Comparison of ENCODE assay signal across 24 cellular contexts in genomic region chr3:123637131-123637530, GRCh38. TPM values are rescaled to one million over a fixed set of nuclear protein-coding genes. Genes with fewer than 3 reads are reported as not detected.
A peak's percentile ranks its signal among the peaks of the same experiment; 100 is the strongest.
DNase-seq lines count a peak whose midpoint lies in the region; ATAC-seq and TF ChIP-seq lines count a peak whose summit lies in the region.
"Had no signal": no experiment of that assay in that cellular context is flagged by ENCODE, and none has a peak within 500 bp of the region (broad histone marks: within the 10 kb centered on the region; RNA-seq: fewer than 3 reads in every experiment).

No MANE protein-coding gene starts in this region.

- H3K9me3 ChIP-seq in suprapubic skin (no peaks in the 10 kb centered on the region), tibial nerve (no peaks in the 10 kb centered on the region)
- H3K9me3 ChIP-seq: BE2C, Caco-2, heart left ventricle, upper lobe of left lung had no signal

- peaks cover 19% of the 10 kb centered on the region for H3K36me3 ChIP-seq in suprapubic skin
- H3K36me3 ChIP-seq in tibial nerve = peaks cover 0 to 15% (median 0%) of the 10 kb centered on the region in 3 donors
- H3K36me3 ChIP-seq: BE2C had no signal

- DNase-seq in NCI-H82 (lab: John Stamatoyannopoulos, UW) (peak; percentile 34), NCI-H82 treated with DMSO at 0.1 percent for 48 hours (lab: John Stamatoyannopoulos, UW; ENCODE audit: unreplicated experiment) (no peak), foreskin keratinocyte (no peak), CD1c-positive myeloid dendritic cell (ENCODE audit: extremely low spot score) (no peak), suprapubic skin (ENCODE audit: low spot score in 2 of 2) (no peak), tibial nerve (ENCODE audit: low spot score in 2 of 2) (no peak), NCI-H446 treated with DMSO at 0.1 percent for 48 hours (lab: John Stamatoyannopoulos, UW) (no peak)
- DNase-seq: activated CD4-positive, alpha-beta T cell treated with anti-CD3 and anti-CD28 coated beads for 1 hour; activated naive CD4-positive, alpha-beta T cell treated with anti-CD3 and anti-CD28 coated beads for 36 hours; activated T-cell treated with anti-CD3 and anti-CD28 coated beads, Interleukin-2, amount 50 U/mL, for 24 hours; aorta; BE2C; DND-41; GM23248; heart left ventricle; kidney; NCI-H1105 treated with DMSO at 0.1 percent for 48 hours; Right ventricle myocardium superior; upper lobe of left lung had no signal

- TF ChIP-seq POLR2A in suprapubic skin (IDR thresholded peaks at IDR 0.05) = no peak
- no peak for TF ChIP-seq POLR2A in tibial nerve (IDR thresholded peaks at IDR 0.05)

- no peak for TF ChIP-seq EP300 in suprapubic skin (IDR thresholded peaks at IDR 0.05)
- no peak for TF ChIP-seq EP300 in tibial nerve (IDR thresholded peaks at IDR 0.05)

- H3K4me1 Mint-ChIP-seq in nephron = peaks cover 81% of the 10 kb centered on the region
- H3K4me1 Mint-ChIP-seq: stimulated activated memory B cell treated with anti-CD40 and anti-IgM and Interleukin-4, amounts not matched to agents 10 μg/mL and 1 μg/mL and 100 μg/mL, for 72 hours had no signal

- H3K27me3 ChIP-seq in foreskin keratinocyte = no peaks in the 10 kb centered on the region
- no peaks in the 10 kb centered on the region for H3K27me3 ChIP-seq in suprapubic skin
- no peaks in the 10 kb centered on the region for H3K27me3 ChIP-seq in tibial nerve
- H3K27me3 ChIP-seq: BE2C, heart left ventricle, upper lobe of left lung had no signal

- no peaks in the 10 kb centered on the region for H3K9me3 Mint-ChIP-seq in nephron
- H3K9me3 Mint-ChIP-seq: activated naive CD4-positive, alpha-beta T cell treated with anti-CD3 and anti-CD28 coated beads for 36 hours; activated T-cell treated with anti-CD3 and anti-CD28 coated beads, Interleukin-2, amount 50 U/mL, for 24 hours; natural killer cell treated with Interleukin-12 subunit alpha and Interleukin-12 subunit beta and Interleukin-15 and Interleukin-18, amount 100 ng/mL, for 72 hours; stimulated activated memory B cell treated with anti-CD40 and anti-IgM and Interleukin-4, amounts not matched to agents 10 μg/mL and 1 μg/mL and 100 μg/mL, for 72 hours had no signal

- H3K4me1 ChIP-seq in foreskin keratinocyte (peaks cover 8% of the 10 kb centered on the region), suprapubic skin (peaks cover 8% of the 10 kb centered on the region), tibial nerve (peaks cover 0 to 48% (median 2%) of the 10 kb centered on the region in 4 donors)
- H3K4me1 ChIP-seq: BE2C, parathyroid adenoma had no signal

- H3K27me3 Mint-ChIP-seq in nephron (ENCODE audit: low read depth) = no peaks in the 10 kb centered on the region
- H3K27me3 Mint-ChIP-seq: natural killer cell treated with Interleukin-12 subunit alpha and Interleukin-12 subunit beta and Interleukin-15 and Interleukin-18, amount 100 ng/mL, for 72 hours; stimulated activated memory B cell treated with anti-CD40 and anti-IgM and Interleukin-4, amounts not matched to agents 10 μg/mL and 1 μg/mL and 100 μg/mL, for 72 hours had no signal

- peak; percentile 65 for ATAC-seq in foreskin keratinocyte
- ATAC-seq: natural killer cell treated with Interleukin-12 subunit alpha and Interleukin-12 subunit beta and Interleukin-15 and Interleukin-18, amount 100 ng/mL, for 72 hours; stimulated activated memory B cell treated with anti-CD40 and anti-IgM and Interleukin-4, amounts not matched to agents 10 μg/mL and 1 μg/mL and 100 μg/mL, for 72 hours had no signal

- TF ChIP-seq CTCF in foreskin keratinocyte (conservative IDR thresholded peaks at IDR 0.05) (no peak), nephron (IDR thresholded peaks at IDR 0.05; ENCODE audit: unreplicated experiment in 3 of 3) (no peak), suprapubic skin (IDR thresholded peaks at IDR 0.05) (no peak), tibial nerve (IDR thresholded peaks at IDR 0.05) (no peak)

- H3K27ac Mint-ChIP-seq in nephron = peak overlapping the region; percentile 89 to 99 (median 96)
- H3K27ac Mint-ChIP-seq: activated naive CD4-positive, alpha-beta T cell treated with anti-CD3 and anti-CD28 coated beads for 36 hours; activated T-cell treated with anti-CD3 and anti-CD28 coated beads, Interleukin-2, amount 50 U/mL, for 24 hours; natural killer cell treated with Interleukin-12 subunit alpha and Interleukin-12 subunit beta and Interleukin-15 and Interleukin-18, amount 100 ng/mL, for 72 hours; stimulated activated memory B cell treated with anti-CD40 and anti-IgM and Interleukin-4, amounts not matched to agents 10 μg/mL and 1 μg/mL and 100 μg/mL, for 72 hours had no signal

- no peak overlapping the region for H3K4me3 ChIP-seq in suprapubic skin
- no peak overlapping the region for H3K4me3 ChIP-seq in tibial nerve
- H3K4me3 ChIP-seq: GM23248, heart left ventricle, upper lobe of left lung had no signal

- H3K27ac ChIP-seq in foreskin keratinocyte (no peak overlapping the region), suprapubic skin (no peak overlapping the region), tibial nerve (no peak overlapping the region)
- H3K27ac ChIP-seq: GM23248, parathyroid adenoma had no signal

- WGBS in suprapubic skin = 79% methylated on average over 7 of the region's 7 CpGs
- 78 to 89% methylated on average over 7 of the region's 7 CpGs for WGBS in tibial nerve, 2 donors

- H3K4me3 Mint-ChIP-seq in nephron = no peak overlapping the region
- H3K4me3 Mint-ChIP-seq: activated naive CD4-positive, alpha-beta T cell treated with anti-CD3 and anti-CD28 coated beads for 36 hours; activated T-cell treated with anti-CD3 and anti-CD28 coated beads, Interleukin-2, amount 50 U/mL, for 24 hours; natural killer cell treated with Interleukin-12 subunit alpha and Interleukin-12 subunit beta and Interleukin-15 and Interleukin-18, amount 100 ng/mL, for 72 hours; stimulated activated memory B cell treated with anti-CD40 and anti-IgM and Interleukin-4, amounts not matched to agents 10 μg/mL and 1 μg/mL and 100 μg/mL, for 72 hours had no signal

- H3K36me3 Mint-ChIP-seq in nephron (ENCODE audit: low read depth) = peaks cover 26% of the 10 kb centered on the region
- H3K36me3 Mint-ChIP-seq: natural killer cell treated with Interleukin-12 subunit alpha and Interleukin-12 subunit beta and Interleukin-15 and Interleukin-18, amount 100 ng/mL, for 72 hours had no signal

RNA-seq across cellular contexts. Expression of gene HACD2, which starts 52.3 kb away (rescaled TPM):
- total RNA-seq in foreskin keratinocyte = 61.6 and 69.3 TPM in 2 replicates
- 21.3 and 22.9 TPM in 2 replicates for polyA plus RNA-seq in foreskin keratinocyte
- 10 to 100 TPM; 38.5 to 76.3 (median 52.6) TPM for total RNA-seq in suprapubic skin
- 10 to 100 TPM; 24.9 to 51.6 (median 36.0) TPM for total RNA-seq in tibial nerve
